10 cellular contexts compared by ENCODE assay signal in the genomic region with DNA sequence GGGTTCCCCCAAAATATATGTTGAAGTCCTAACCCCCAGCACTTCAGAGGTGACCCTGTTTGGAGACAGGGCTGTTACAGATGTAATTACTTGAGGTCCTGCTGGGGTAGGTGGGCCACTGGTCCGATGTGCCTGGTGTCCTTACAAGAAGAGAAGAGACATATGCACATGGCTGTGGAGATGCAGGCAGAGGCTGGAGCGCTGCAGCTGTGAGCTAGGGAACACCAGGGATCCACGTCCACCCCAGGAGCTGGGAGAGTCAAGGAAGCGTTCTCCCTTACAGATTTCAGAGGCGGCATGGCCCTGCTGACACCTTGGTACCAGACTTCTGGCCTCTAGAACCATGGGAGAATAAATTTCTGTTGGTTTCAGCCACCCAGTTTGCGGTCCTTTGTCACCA. TPM values are rescaled to one million over a fixed set of nuclear protein-coding genes. Genes with fewer than 3 reads are reported as not detected.
"Had no signal": no experiment of that assay in that cellular context is flagged by ENCODE, and none has a peak within 500 bp of the region (broad histone marks: within the 10 kb centered on the region; RNA-seq: fewer than 3 reads in every experiment).

No MANE protein-coding gene starts in this region.

- H3K4me3 Mint-ChIP-seq: HFFc6, IgD-negative memory B cell had no signal

- ATAC-seq: HCT116, HepG2 had no signal

- H3K9ac ChIP-seq: GM23248 had no signal

- H3K36me3 ChIP-seq: HAP-1 had no signal

- DNase-seq: GM23248, H7, HFFc6 had no signal

- FAIRE-seq: HepG2 had no signal

- H3K9me3 ChIP-seq: HAP-1 had no signal

- H3K4me1 ChIP-seq: HAP-1 had no signal

- H3K27ac ChIP-seq: GM23248, HL-60 had no signal

- H3K36me3 Mint-ChIP-seq: IgD-negative memory B cell had no signal

- H2AFZ ChIP-seq: GM23248 had no signal

- H3K4me3 ChIP-seq: GM23248, HAP-1 had no signal

RNA-seq across cellular contexts. Expression of a gene that starts 11.7 kb away (rescaled TPM):
- total RNA-seq: GM23248, H4, HepG2, HFFc6, HT1080 had no signal
- polyA plus RNA-seq: GM23248, HepG2, IgD-negative memory B cell had no signal
